Comparison of ENCODE assay signal across 26 cellular contexts in the genomic region with DNA sequence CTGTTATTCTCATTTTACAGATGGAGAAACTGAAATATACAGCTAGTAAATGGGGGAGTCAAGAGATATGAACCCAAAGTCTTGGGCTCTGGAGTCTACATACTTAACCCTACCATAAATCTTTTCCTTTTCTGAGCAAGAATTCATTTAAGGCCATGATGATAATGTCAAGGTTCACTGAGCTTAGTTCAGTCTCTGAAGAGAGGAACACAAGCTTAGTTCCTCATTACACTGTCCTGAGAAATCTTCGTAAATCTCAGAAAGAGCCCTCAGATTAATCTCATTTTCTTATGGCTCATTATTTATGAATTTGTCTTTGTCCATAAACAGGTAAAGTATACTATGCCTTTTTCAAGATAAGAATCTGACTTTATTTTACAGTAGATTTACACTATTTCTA.
"Had no signal": no experiment of that assay in that cellular context is flagged by ENCODE, and none has a peak within 500 bp of the region (broad histone marks: within the 10 kb centered on the region; RNA-seq: fewer than 3 reads in every experiment).

No MANE protein-coding gene starts in this region.

- DNase-seq: effector CD8-positive, alpha-beta T cell; effector memory CD8-positive, alpha-beta T cell; endodermal cell; erythroblast; esophagus squamous epithelium; foreskin fibroblast; foreskin melanocyte; gastrocnemius medialis; glutamatergic neuron; head of caudate nucleus; heart right ventricle; hippocampal formation; left cardiac atrium; left lung; left ventricle myocardium superior; lower lobe of right lung; mesendoderm; midbrain; naive thymus-derived CD4-positive, alpha-beta T cell had no signal

- H3K27ac Mint-ChIP-seq: dendritic cell treated with granulocyte-macrophage colony-stimulating factor and Interleukin-4, amounts not matched to agents 40 ng/mL and 50 ng/mL, for 4 days; effector memory CD8-positive, alpha-beta T cell; endodermal cell; naive thymus-derived CD4-positive, alpha-beta T cell had no signal

- ATAC-seq: effector memory CD8-positive, alpha-beta T cell; esophagus mucosa; gastrocnemius medialis; heart right ventricle; left cardiac atrium; left lung; left ventricle myocardium superior; lower lobe of right lung; naive thymus-derived CD4-positive, alpha-beta T cell had no signal

- H3K27me3 Mint-ChIP-seq: dendritic cell treated with granulocyte-macrophage colony-stimulating factor and Interleukin-4, amounts not matched to agents 40 ng/mL and 50 ng/mL, for 4 days; effector memory CD8-positive, alpha-beta T cell had no signal

- H3K4me1 ChIP-seq: esophagus squamous epithelium, gastrocnemius medialis, heart right ventricle, left lung, lower lobe of right lung had no signal

- H3K9me3 Mint-ChIP-seq: dendritic cell treated with granulocyte-macrophage colony-stimulating factor and Interleukin-4, amounts not matched to agents 40 ng/mL and 50 ng/mL, for 4 days; effector memory CD8-positive, alpha-beta T cell had no signal

- H3K27me3 ChIP-seq: esophagus squamous epithelium, left lung had no signal

- H3K36me3 Mint-ChIP-seq: naive thymus-derived CD4-positive, alpha-beta T cell had no signal

- H3K4me3 Mint-ChIP-seq: dendritic cell treated with granulocyte-macrophage colony-stimulating factor and Interleukin-4, amounts not matched to agents 40 ng/mL and 50 ng/mL, for 4 days; effector memory CD8-positive, alpha-beta T cell; endodermal cell; naive thymus-derived CD4-positive, alpha-beta T cell had no signal

- H3K9me3 ChIP-seq: esophagus squamous epithelium, gastrocnemius medialis, heart right ventricle, left lung, lower lobe of right lung had no signal

- H3K4me1 Mint-ChIP-seq: endodermal cell; naive thymus-derived CD4-positive, alpha-beta T cell had no signal

- H3K36me3 ChIP-seq: esophagus squamous epithelium, gastrocnemius medialis, heart right ventricle, left lung, lower lobe of right lung had no signal

- H3K4me3 ChIP-seq: coronary artery, esophagus squamous epithelium, gastrocnemius medialis, heart right ventricle, left lung, lower lobe of right lung had no signal

- FAIRE-seq: endometrium, islet of Langerhans, keratinocyte had no signal

- H3K27ac ChIP-seq: coronary artery, epithelial cell of prostate, esophagus squamous epithelium, gastrocnemius medialis, heart right ventricle, left lung, lower lobe of right lung had no signal
